In the genomic region with DNA sequence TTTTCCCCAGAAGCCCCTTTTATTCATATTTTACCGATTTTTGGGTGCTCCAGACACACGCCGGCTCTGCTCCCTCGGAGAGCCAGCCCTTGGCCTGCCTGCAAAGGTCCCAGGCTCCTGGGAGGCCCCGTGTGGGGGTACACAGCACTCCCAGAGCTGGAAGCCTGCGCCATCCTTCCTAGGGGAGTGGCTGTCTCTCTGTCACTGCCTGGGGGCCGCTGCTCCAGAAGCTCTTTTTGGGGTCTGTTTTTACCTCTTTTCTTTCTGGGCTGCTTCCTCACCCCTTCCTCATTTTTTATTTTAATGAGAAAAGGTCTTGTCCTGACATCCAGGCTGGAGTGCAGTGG, we compare ENCODE assay signal across 13 cellular contexts.
DNase-seq lines count a peak whose midpoint lies in the region; ATAC-seq and TF ChIP-seq lines count a peak whose summit lies in the region.
"Had no signal": no experiment of that assay in that cellular context is flagged by ENCODE, and none has a peak within 500 bp of the region (broad histone marks: within the 10 kb centered on the region; RNA-seq: fewer than 3 reads in every experiment).

No MANE protein-coding gene starts in this region.

- H2AFZ ChIP-seq in GM23338 (peak overlapping the region; percentile 88; the same call in 1 of the 2 replicates), mesenchymal stem cell (ENCODE audit: low read depth, low read length) (no peak overlapping the region), osteoblast (ENCODE audit: low read length) (no peak overlapping the region)

- H3K23ac ChIP-seq in mesenchymal stem cell (ENCODE audit: low read length in 2 of 2), result no peak overlapping the region

- peak overlapping the region; percentile 27 for H4K8ac ChIP-seq in mesenchymal stem cell (ENCODE audit: low read length)

- H3K27me3 Mint-ChIP-seq in GM23338 (ENCODE audit: insufficient read depth, low read depth, poor library complexity), result peaks cover 5% of the 10 kb centered on the region

- H3K4me3 Mint-ChIP-seq in GM23338, result no peak overlapping the region
- H3K4me3 Mint-ChIP-seq: CD4-positive, CD25-positive, alpha-beta regulatory T cell; CD8-positive, alpha-beta memory T cell had no signal

- no peaks in the 10 kb centered on the region for H3K9me2 ChIP-seq in GM23338 (ENCODE audit: insufficient read depth)

- WGBS in mesenchymal stem cell, result 96% methylated on average over 7 of the region's 7 CpGs

- no peaks in the 10 kb centered on the region for H3K79me2 ChIP-seq in GM23338 (replicated peaks; ENCODE audit: insufficient read depth)
- H3K79me2 ChIP-seq in osteoblast (ENCODE audit: insufficient read depth, low read length), result no peaks in the 10 kb centered on the region

- H3K4ac ChIP-seq in mesenchymal stem cell (ENCODE audit: low read depth in 1 of 2, low read length in 2 of 2), result no peak overlapping the region

- no peak overlapping the region for H4K91ac ChIP-seq in mesenchymal stem cell (ENCODE audit: low read length)

- no peak overlapping the region for H2BK120ac ChIP-seq in mesenchymal stem cell (ENCODE audit: low read depth, low read length)

- no peaks in the 10 kb centered on the region for H3F3A ChIP-seq in GM23338 (replicated peaks; ENCODE audit: low read depth)

- H3K27ac Mint-ChIP-seq in GM23338, result no peak overlapping the region
- H3K27ac Mint-ChIP-seq: CD4-positive, CD25-positive, alpha-beta regulatory T cell had no signal

- no peak overlapping the region for H3K14ac ChIP-seq in mesenchymal stem cell (ENCODE audit: low read length in 2 of 2)

- H3K4me1 ChIP-seq in GM23338 (ENCODE audit: insufficient read depth) (no peaks in the 10 kb centered on the region), mesenchymal stem cell (ENCODE audit: control insufficient read depth, insufficient read depth, low read depth, low read length) (peaks cover 2% of the 10 kb centered on the region), osteoblast (ENCODE audit: insufficient read depth, low read length) (peaks cover 16% of the 10 kb centered on the region), upper lobe of right lung (no peaks in the 10 kb centered on the region)
- H3K4me1 ChIP-seq: HAP-1 had no signal

- H2BK15ac ChIP-seq in mesenchymal stem cell (ENCODE audit: low read depth, poor library complexity, severe bottlenecking), result peak overlapping the region; percentile 33

- H3K79me1 ChIP-seq in mesenchymal stem cell (replicated peaks; ENCODE audit: low read length, poor library complexity, severe bottlenecking), result no peaks in the 10 kb centered on the region

- peaks cover 3% of the 10 kb centered on the region; the same call in 2 of the 3 replicates for H3K9me3 Mint-ChIP-seq in GM23338

- no peak overlapping the region for H2BK12ac ChIP-seq in mesenchymal stem cell (ENCODE audit: low read length in 2 of 2)

- H3K9me3 ChIP-seq in mesenchymal stem cell (ENCODE audit: control insufficient read depth, low read length), result no peaks in the 10 kb centered on the region
- H3K9me3 ChIP-seq in osteoblast (ENCODE audit: low read depth, low read length), result no peaks in the 10 kb centered on the region
- H3K9me3 ChIP-seq in upper lobe of right lung, result no peaks in the 10 kb centered on the region
- H3K9me3 ChIP-seq: BE2C, HAP-1 had no signal

- H3K36me3 ChIP-seq in GM23338 (ENCODE audit: insufficient read depth) (no peaks in the 10 kb centered on the region), mesenchymal stem cell (ENCODE audit: control insufficient read depth in 1 of 2, insufficient read depth in 2 of 2, low read depth in 1 of 2, low read length in 2 of 2) (no peaks in the 10 kb centered on the region), osteoblast (ENCODE audit: insufficient read depth, low read length) (no peaks in the 10 kb centered on the region), upper lobe of right lung (no peaks in the 10 kb centered on the region)
- H3K36me3 ChIP-seq: BE2C, HAP-1 had no signal

- H3K4me3 ChIP-seq in GM23338 (no peak overlapping the region), mesenchymal stem cell (ENCODE audit: insufficient read depth in 1 of 2, low read depth in 1 of 2, low read length in 2 of 2) (no peak overlapping the region), osteoblast (ENCODE audit: insufficient read depth, low read length) (no peak overlapping the region), upper lobe of right lung (no peak overlapping the region)
- H3K4me3 ChIP-seq: HAP-1 had no signal

- intact Hi-C loops in upper lobe of right lung (cut with DNase I), result no loop called here

- TF ChIP-seq CTCF in GM23338 (conservative IDR thresholded peaks at IDR 0.05; ENCODE audit: low read depth in 2 of 2) (no peak), osteoblast (IDR thresholded peaks at IDR 0.05; ENCODE audit: extremely low read depth, low read depth, low read length) (no peak), upper lobe of right lung (IDR thresholded peaks at IDR 0.05) (no peak)

- peaks cover 3% of the 10 kb centered on the region; the same call in 1 of the 3 replicates for H3K36me3 Mint-ChIP-seq in GM23338 (ENCODE audit: low read depth)
- H3K36me3 Mint-ChIP-seq: CD4-positive, CD25-positive, alpha-beta regulatory T cell had no signal

- H3K9ac ChIP-seq in mesenchymal stem cell (ENCODE audit: low read length), result no peak overlapping the region

- ATAC-seq in GM23338 (no peak), upper lobe of right lung (no peak), GM18861 (IDR thresholded peaks at IDR 0.05; ENCODE audit: unreplicated experiment) (no peak)

- no peak overlapping the region for H3K4me2 ChIP-seq in GM23338
- no peak overlapping the region for H3K4me2 ChIP-seq in mesenchymal stem cell (ENCODE audit: low read length, poor library complexity, severe bottlenecking)
- H3K4me2 ChIP-seq in osteoblast (ENCODE audit: insufficient read depth, low read length), result no peak overlapping the region

- DNase-seq in GM23338 (ENCODE audit: low spot score) (no peak), mesenchymal stem cell (no peak), osteoblast (ENCODE audit: insufficient read length, low spot score, missing footprints) (peak; percentile 23), upper lobe of right lung (peak; percentile 37), D341Med (ENCODE audit: low spot score) (no peak)
- no peak for DNase-seq in stimulated activated CD4-positive, alpha-beta T cell treated with anti-CD3 and anti-CD28 coated beads, Interleukin-12 subunit alpha, Interleukin-12 subunit beta, amount 100 ng/mL, for 4 hours
- DNase-seq: BE2C; C1 segment of cervical spinal cord; CD4-positive, CD25-positive, alpha-beta regulatory T cell; CD8-positive, alpha-beta memory T cell; COR-L47 had no signal

- H3K18ac ChIP-seq in mesenchymal stem cell (ENCODE audit: low read depth in 1 of 2, low read length in 2 of 2), result peak overlapping the region in 1 of 2 experiments; percentile 40

- H3K27ac ChIP-seq in GM23338 (ENCODE audit: low read depth) (no peak overlapping the region), mesenchymal stem cell (ENCODE audit: low read length, poor library complexity, severe bottlenecking) (no peak overlapping the region), osteoblast (ENCODE audit: low read depth, low read length) (no peak overlapping the region), upper lobe of right lung (no peak overlapping the region)

- no peaks in the 10 kb centered on the region for H3K27me3 ChIP-seq in GM23338 (ENCODE audit: insufficient read depth)
- H3K27me3 ChIP-seq in mesenchymal stem cell (ENCODE audit: control insufficient read depth in 1 of 2, insufficient read depth in 1 of 2, low read length in 2 of 2), result no peaks in the 10 kb centered on the region
- H3K27me3 ChIP-seq in osteoblast (ENCODE audit: insufficient read depth, low read length), result no peaks in the 10 kb centered on the region
- H3K27me3 ChIP-seq in upper lobe of right lung, result no peaks in the 10 kb centered on the region
- H3K27me3 ChIP-seq: BE2C had no signal

- no peak overlapping the region for H2AK5ac ChIP-seq in mesenchymal stem cell (ENCODE audit: low read length, severe bottlenecking)

- H3K4me1 Mint-ChIP-seq in GM23338, result 0 out of 3 replicates have a peak, but pooled peaks cover 2% of the 10 kb centered on the region
- H3K4me1 Mint-ChIP-seq: CD4-positive, CD25-positive, alpha-beta regulatory T cell; CD8-positive, alpha-beta memory T cell had no signal

- no peaks in the 10 kb centered on the region for H4K20me1 ChIP-seq in GM23338 (replicated peaks; ENCODE audit: insufficient read depth)
- no peaks in the 10 kb centered on the region for H4K20me1 ChIP-seq in osteoblast (ENCODE audit: insufficient read depth, low read length)

- no peak overlapping the region for H2BK5ac ChIP-seq in mesenchymal stem cell (ENCODE audit: low read depth, low read length, poor library complexity, severe bottlenecking)

TF ChIP-seq in GM23338, 12 proteins besides CTCF, POLR2A, EP300 and RAD21 (continues in another document):
- no peak for TF ChIP-seq EZH2phosphoT487 (IDR thresholded peaks at IDR 0.05; ENCODE audit: unreplicated experiment)
- TF ChIP-seq STAT1 (IDR thresholded peaks at IDR 0.05; ENCODE audit: unreplicated experiment), result no peak
- no peak for TF ChIP-seq NANOG (IDR thresholded peaks at IDR 0.05; ENCODE audit: borderline replicate concordance)
- no peak for TF ChIP-seq CREB1 (CRISPR knock-in tag; IDR thresholded peaks at IDR 0.05; ENCODE audit: low read depth)
- no peak for TF ChIP-seq EZH2 (IDR thresholded peaks at IDR 0.05; ENCODE audit: low read depth, unreplicated experiment)
- TF ChIP-seq, protein P1, sequence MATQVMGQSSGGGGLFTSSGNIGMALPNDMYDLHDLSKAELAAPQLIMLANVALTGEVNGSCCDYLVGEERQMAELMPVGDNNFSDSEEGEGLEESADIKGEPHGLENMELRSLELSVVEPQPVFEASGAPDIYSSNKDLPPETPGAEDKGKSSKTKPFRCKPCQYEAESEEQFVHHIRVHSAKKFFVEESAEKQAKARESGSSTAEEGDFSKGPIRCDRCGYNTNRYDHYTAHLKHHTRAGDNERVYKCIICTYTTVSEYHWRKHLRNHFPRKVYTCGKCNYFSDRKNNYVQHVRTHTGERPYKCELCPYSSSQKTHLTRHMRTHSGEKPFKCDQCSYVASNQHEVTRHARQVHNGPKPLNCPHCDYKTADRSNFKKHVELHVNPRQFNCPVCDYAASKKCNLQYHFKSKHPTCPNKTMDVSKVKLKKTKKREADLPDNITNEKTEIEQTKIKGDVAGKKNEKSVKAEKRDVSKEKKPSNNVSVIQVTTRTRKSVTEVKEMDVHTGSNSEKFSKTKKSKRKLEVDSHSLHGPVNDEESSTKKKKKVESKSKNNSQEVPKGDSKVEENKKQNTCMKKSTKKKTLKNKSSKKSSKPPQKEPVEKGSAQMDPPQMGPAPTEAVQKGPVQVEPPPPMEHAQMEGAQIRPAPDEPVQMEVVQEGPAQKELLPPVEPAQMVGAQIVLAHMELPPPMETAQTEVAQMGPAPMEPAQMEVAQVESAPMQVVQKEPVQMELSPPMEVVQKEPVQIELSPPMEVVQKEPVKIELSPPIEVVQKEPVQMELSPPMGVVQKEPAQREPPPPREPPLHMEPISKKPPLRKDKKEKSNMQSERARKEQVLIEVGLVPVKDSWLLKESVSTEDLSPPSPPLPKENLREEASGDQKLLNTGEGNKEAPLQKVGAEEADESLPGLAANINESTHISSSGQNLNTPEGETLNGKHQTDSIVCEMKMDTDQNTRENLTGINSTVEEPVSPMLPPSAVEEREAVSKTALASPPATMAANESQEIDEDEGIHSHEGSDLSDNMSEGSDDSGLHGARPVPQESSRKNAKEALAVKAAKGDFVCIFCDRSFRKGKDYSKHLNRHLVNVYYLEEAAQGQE (IDR thresholded peaks at IDR 0.05; ENCODE audit: unreplicated experiment), result no peak
- no peak for TF ChIP-seq POLR2AphosphoS5 (IDR thresholded peaks at IDR 0.05; ENCODE audit: low read depth)

Comparison
In these comparisons a context has a peak if more than half of its experiments do, and no peak if none do; other contexts are left out.
1. DNase-seq: peak in osteoblast (single experiment) and upper lobe of right lung (single experiment); none in GM23338 (single experiment), mesenchymal stem cell (single experiment), D341Med (single experiment) and stimulated activated CD4-positive, alpha-beta T cell treated with anti-CD3 and anti-CD28 coated beads, Interleukin-12 subunit alpha, Interleukin-12 subunit beta, amount 100 ng/mL, for 4 hours (single experiment).